Comparison of ENCODE assay signal across 8 cellular contexts in the genomic region with DNA sequence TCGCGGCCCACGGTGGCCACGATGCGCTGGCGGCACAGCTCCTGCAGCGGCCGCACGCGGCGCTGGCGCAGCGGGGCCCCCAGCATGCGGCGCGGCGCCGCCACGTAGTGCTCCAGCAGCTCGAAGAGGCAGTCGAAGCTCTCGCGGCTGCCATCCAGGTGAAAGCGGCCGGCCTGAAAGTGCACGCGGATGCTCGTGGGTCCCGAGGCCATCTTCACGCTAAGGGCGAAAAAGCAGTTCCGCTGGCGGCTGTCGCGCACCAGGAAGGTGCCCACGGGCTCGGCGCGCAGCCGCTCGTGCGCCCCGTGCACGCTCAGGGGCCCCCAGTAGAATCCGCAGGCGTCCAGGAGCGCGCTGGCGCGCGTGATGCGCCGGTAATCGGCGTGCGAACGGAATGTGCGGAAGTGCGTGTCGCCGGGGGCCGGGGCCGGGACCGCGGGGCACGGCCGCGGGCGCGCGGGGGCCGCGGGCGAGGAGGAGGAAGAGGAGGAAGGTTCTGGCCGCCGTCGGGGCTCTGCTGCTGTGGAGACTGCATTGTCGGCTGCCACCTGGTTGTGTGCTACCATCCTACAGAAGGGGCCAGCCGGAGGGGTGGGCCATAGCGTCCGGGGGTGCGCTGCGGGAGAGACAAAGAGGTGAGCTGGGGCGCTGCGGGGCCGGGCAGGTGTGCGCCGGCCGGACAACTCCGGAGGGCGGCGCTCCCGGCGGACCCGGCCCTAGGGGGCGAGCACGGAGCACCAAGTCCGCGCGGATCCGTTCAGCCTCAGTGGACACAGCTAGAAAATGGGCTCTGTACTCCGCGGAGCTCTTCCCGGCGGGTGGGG. TPM values are rescaled to one million over a fixed set of nuclear protein-coding genes. Genes with fewer than 3 reads are reported as not detected.
DNase-seq lines count a peak whose midpoint lies in the region; ATAC-seq and TF ChIP-seq lines count a peak whose summit lies in the region.

No MANE protein-coding gene starts in this region.

- peak overlapping the region; percentile 5 for H2AFZ ChIP-seq in ACC112 (ENCODE audit: low read length, unreplicated experiment)

- peak overlapping the region; percentile 56 for H3K9ac ChIP-seq in HUES48 (ENCODE audit: low read depth, low read length)

- H3K36me3 ChIP-seq in ACC112 (ENCODE audit: insufficient read depth, low read length) (no peaks in the 10 kb centered on the region), HUES48 (ENCODE audit: control insufficient read depth, insufficient read depth, low read length) (peaks cover 12% of the 10 kb centered on the region)

- TF ChIP-seq CTCF in WI38 (IDR thresholded peaks at IDR 0.05; ENCODE audit: low read depth, low read length): no peak
- no peak for TF ChIP-seq CTCF in choroid plexus epithelial cell (conservative IDR thresholded peaks at IDR 0.05; ENCODE audit: low read depth, low read length)
- TF ChIP-seq CTCF in lower leg skin (IDR thresholded peaks at IDR 0.05): no peak

- ATAC-seq in GM18505 (IDR thresholded peaks at IDR 0.05; ENCODE audit: unreplicated experiment): peak; percentile 4

- TF ChIP-seq POLR2A in GM18505 (IDR thresholded peaks at IDR 0.05; ENCODE audit: borderline replicate concordance, extremely low read depth, insufficient read depth, insufficient read length) (peak; percentile 34), lower leg skin (IDR thresholded peaks at IDR 0.05) (no peak)

- H3K27me3 ChIP-seq in ACC112 (ENCODE audit: insufficient read depth, low read length) (no peaks in the 10 kb centered on the region), HUES48 (ENCODE audit: control insufficient read depth, insufficient read depth, low read length) (peaks cover 4% of the 10 kb centered on the region; the same call in 1 of the 2 replicates)

- intact Hi-C loops in lower leg skin (cut with DNase I; ENCODE audit: low total_unique reads): loop anchor here (5.0 to 10.0 kb wide), 3 partner anchors 150 to 1228 kb away; no protein-coding TSS in a partner anchor

- H3K27ac ChIP-seq in ACC112 (ENCODE audit: low read depth, low read length) (no peak overlapping the region), HUES48 (ENCODE audit: low read depth, low read length) (peak overlapping the region; percentile 28)

- H3K4me3 ChIP-seq in ACC112 (ENCODE audit: low read depth, low read length): peak overlapping the region; percentile 87
- H3K4me3 ChIP-seq in HUES48 (ENCODE audit: low read depth, low read length): peak overlapping the region; percentile 67
- H3K4me3 ChIP-seq in WI38 (ENCODE audit: low read depth, low read length): peak overlapping the region; percentile 86
- peak overlapping the region; percentile 84 for H3K4me3 ChIP-seq in choroid plexus epithelial cell (ENCODE audit: low read depth, low read length)
- peak overlapping the region; percentile 57 for H3K4me3 ChIP-seq in lower leg skin (ENCODE audit: low read depth, poor library complexity, severe bottlenecking)

- H3K79me2 ChIP-seq in ACC112 (ENCODE audit: control insufficient read depth, insufficient read depth, low read length, unreplicated experiment): peaks cover 6% of the 10 kb centered on the region

- WGBS in lower leg skin, 2 donors: 1 to 2% methylated on average over 59 to 73 of the region's 105 CpGs

- DNase-seq in choroid plexus epithelial cell (ENCODE audit: low read depth) (peak; percentile 61), lower leg skin (ENCODE audit: low spot score in 2 of 2) (peak in 1 of 2 donors; percentile 90), occipital lobe (lab: John Stamatoyannopoulos, UW) (no peak)
- DNase-seq in stimulated activated naive CD4-positive, alpha-beta T cell treated with Interleukin-2 at 50 U/mL for 16 hours (lab: John Stamatoyannopoulos, UW): peak; percentile 57

- H3K4me1 ChIP-seq in ACC112 (ENCODE audit: control insufficient read depth, insufficient read depth, low read length, unreplicated experiment) (peaks cover 25% of the 10 kb centered on the region), HUES48 (ENCODE audit: control insufficient read depth, insufficient read depth, low read length) (peaks cover 12% of the 10 kb centered on the region)

- H3K9me3 ChIP-seq in HUES48 (ENCODE audit: control insufficient read depth, insufficient read depth, low read length): no peaks in the 10 kb centered on the region

RNA-seq across cellular contexts. Expression of a gene that starts 0.9 kb away (rescaled TPM):
- total RNA-seq in lower leg skin: 10 to 100 TPM in 2 of 4 donors, 1 to 10 TPM in 2; 7.7 to 20.6 (median 10.1) TPM
- not detected for total RNA-seq in occipital lobe

RNA-seq across cellular contexts. Expression of a gene that starts 14.0 kb away (rescaled TPM):
- not detected for total RNA-seq in lower leg skin
- total RNA-seq in occipital lobe: not detected

RNA-seq across cellular contexts. Expression of a gene that starts 18.3 kb away (rescaled TPM):
- not detected for total RNA-seq in lower leg skin
- not detected for total RNA-seq in occipital lobe

RNA-seq across cellular contexts. Expression of a gene that starts 21.2 kb away (rescaled TPM):
- total RNA-seq in lower leg skin (1 to 10 TPM in 1 of 4 donors, not detected in 3; 2.3 TPM), occipital lobe (not detected)

RNA-seq across cellular contexts. Expression of a gene that starts 26.0 kb away (rescaled TPM):
- total RNA-seq in lower leg skin (not detected), occipital lobe (not detected)
